In genomic region chr11:119687220-119688046, GRCh38 we compare ENCODE assay signal across 21 cellular contexts. TPM values are rescaled to one million over a fixed set of nuclear protein-coding genes. Genes with fewer than 3 reads are reported as not detected.
DNase-seq lines count a peak whose midpoint lies in the region; ATAC-seq, FAIRE-seq and TF ChIP-seq lines count a peak whose summit lies in the region.
"Had no signal": no experiment of that assay in that cellular context is flagged by ENCODE, and none has a peak within 500 bp of the region (broad histone marks: within the 10 kb centered on the region; RNA-seq: fewer than 3 reads in every experiment).

No MANE protein-coding gene starts in this region.

- no peak overlapping the region for H3K9ac ChIP-seq in OCI-LY3 (ENCODE audit: low read length)

- H3K4me3 Mint-ChIP-seq in GM23338 (no peak overlapping the region), progenitor cell of endocrine pancreas (ENCODE audit: low read depth) (no peak overlapping the region)
- H3K4me3 Mint-ChIP-seq: activated CD8-positive, alpha-beta T cell treated with anti-CD3 and anti-CD28 coated beads for 36 hours; naive thymus-derived CD8-positive, alpha-beta T cell; stimulated activated naive CD8-positive, alpha-beta T cell treated with anti-CD3 and anti-CD28 coated beads, Interleukin-15, amount 100 ng/mL, for 72 hours had no signal

- TF ChIP-seq POLR2A in esophagus squamous epithelium (IDR thresholded peaks at IDR 0.05) (no peak), GM12891 (IDR thresholded peaks at IDR 0.05; ENCODE audit: low read depth, low read length) (no peak)

- H3K36me3 ChIP-seq in GM23338 (ENCODE audit: insufficient read depth) = no peaks in the 10 kb centered on the region
- peaks cover 4% of the 10 kb centered on the region for H3K36me3 ChIP-seq in OCI-LY3 (replicated peaks; ENCODE audit: low read depth, low read length)
- H3K36me3 ChIP-seq in esophagus squamous epithelium = no peaks in the 10 kb centered on the region
- H3K36me3 ChIP-seq: left lung had no signal

- H3K36me3 Mint-ChIP-seq in GM23338 (ENCODE audit: low read depth) (no peaks in the 10 kb centered on the region; the same call in 2 of the 3 replicates), progenitor cell of endocrine pancreas (ENCODE audit: insufficient read depth) (no peaks in the 10 kb centered on the region)
- H3K36me3 Mint-ChIP-seq: CD14-positive monocyte; naive thymus-derived CD8-positive, alpha-beta T cell had no signal

- H3K9me2 ChIP-seq in GM23338 (ENCODE audit: insufficient read depth) = no peaks in the 10 kb centered on the region

- FAIRE-seq in HTR-8/SVneo (lab: Jason Lieb, UNC) (no peak), GM12891 (lab: Jason Lieb, UNC) (no peak)
- FAIRE-seq: colon, small intestine, urothelium cell line had no signal

- H3K9me3 ChIP-seq in OCI-LY3 (ENCODE audit: insufficient read depth, low read length) = no peaks in the 10 kb centered on the region
- no peaks in the 10 kb centered on the region for H3K9me3 ChIP-seq in esophagus squamous epithelium
- H3K9me3 ChIP-seq: body of pancreas, left lung had no signal

- H3K4me1 Mint-ChIP-seq in GM23338 (peaks cover 72% of the 10 kb centered on the region), progenitor cell of endocrine pancreas (ENCODE audit: low read depth) (peaks cover 25% of the 10 kb centered on the region)

- H3K27ac Mint-ChIP-seq in GM23338 (peak overlapping the region; percentile 63; the same call in 1 of the 2 replicates), progenitor cell of endocrine pancreas (peak overlapping the region; percentile 44)
- H3K27ac Mint-ChIP-seq: activated CD8-positive, alpha-beta T cell treated with anti-CD3 and anti-CD28 coated beads for 36 hours; stimulated activated naive CD8-positive, alpha-beta T cell treated with anti-CD3 and anti-CD28 coated beads, Interleukin-15, amount 100 ng/mL, for 72 hours had no signal

- no peak overlapping the region for H3K27ac ChIP-seq in GM23338 (ENCODE audit: low read depth)
- H3K27ac ChIP-seq in OCI-LY3 (ENCODE audit: low read length) = no peak overlapping the region
- peak overlapping the region; percentile 89 to 98 (median 94) for H3K27ac ChIP-seq in esophagus squamous epithelium
- H3K27ac ChIP-seq: body of pancreas, left lung had no signal

- H3K4me1 ChIP-seq in GM23338 (ENCODE audit: insufficient read depth) (peaks cover 38% of the 10 kb centered on the region), OCI-LY3 (ENCODE audit: low read length) (peaks cover 40% of the 10 kb centered on the region), esophagus squamous epithelium (peaks cover 72 to 100% (median 72%) of the 10 kb centered on the region in 3 donors)

- WGBS in esophagus squamous epithelium, 2 donors = 43% methylated on average over 10 to 12 of the region's 17 CpGs

- H4K20me1 ChIP-seq in GM23338 (replicated peaks; ENCODE audit: insufficient read depth) (peaks cover 81% of the 10 kb centered on the region), OCI-LY3 (ENCODE audit: insufficient read depth, low read length) (peaks cover 79% of the 10 kb centered on the region)

- H3F3A ChIP-seq in GM23338 (replicated peaks; ENCODE audit: low read depth) = no peaks in the 10 kb centered on the region

- TF ChIP-seq CTCF in GM23338 (conservative IDR thresholded peaks at IDR 0.05; ENCODE audit: low read depth in 2 of 2) (no peak), OCI-LY3 (IDR thresholded peaks at IDR 0.05; ENCODE audit: low read depth, low read length) (no peak), esophagus squamous epithelium (IDR thresholded peaks at IDR 0.05) (no peak), progenitor cell of endocrine pancreas (IDR thresholded peaks at IDR 0.05; ENCODE audit: unreplicated experiment) (no peak)

- ATAC-seq in GM23338 = peak; percentile 6; the same call in 1 of the 3 replicates
- ATAC-seq: activated CD8-positive, alpha-beta T cell treated with anti-CD3 and anti-CD28 coated beads for 36 hours; body of pancreas; naive thymus-derived CD8-positive, alpha-beta T cell; stimulated activated naive CD8-positive, alpha-beta T cell treated with anti-CD3 and anti-CD28 coated beads, Interleukin-15, amount 100 ng/mL, for 72 hours had no signal

- H2AFZ ChIP-seq in GM23338 (no peak overlapping the region), OCI-LY3 (ENCODE audit: low read depth, low read length) (no peak overlapping the region)

- intact Hi-C loops in esophagus squamous epithelium (cut with DNase I) = no loop called here

- H3K4me3 ChIP-seq in GM23338 = no peak overlapping the region
- H3K4me3 ChIP-seq in OCI-LY3 (ENCODE audit: low read length) = no peak overlapping the region
- no peak overlapping the region for H3K4me3 ChIP-seq in esophagus squamous epithelium
- H3K4me3 ChIP-seq: body of pancreas, left lung had no signal

- H3K27me3 ChIP-seq in GM23338 (ENCODE audit: insufficient read depth) (no peaks in the 10 kb centered on the region), OCI-LY3 (ENCODE audit: low read depth, low read length) (no peaks in the 10 kb centered on the region), esophagus squamous epithelium (no peaks in the 10 kb centered on the region)
- H3K27me3 ChIP-seq: body of pancreas, left lung had no signal

- H3K9me3 Mint-ChIP-seq in GM23338 (no peaks in the 10 kb centered on the region), progenitor cell of endocrine pancreas (ENCODE audit: low read depth) (no peaks in the 10 kb centered on the region)
- H3K9me3 Mint-ChIP-seq: activated CD8-positive, alpha-beta T cell treated with anti-CD3 and anti-CD28 coated beads for 36 hours; CD14-positive monocyte; naive thymus-derived CD8-positive, alpha-beta T cell; stimulated activated naive CD8-positive, alpha-beta T cell treated with anti-CD3 and anti-CD28 coated beads, Interleukin-15, amount 100 ng/mL, for 72 hours had no signal

- H3K79me2 ChIP-seq in GM23338 (replicated peaks; ENCODE audit: insufficient read depth) (peaks cover 76% of the 10 kb centered on the region), OCI-LY3 (ENCODE audit: low read length) (peaks cover 99% of the 10 kb centered on the region)

- H3K4me2 ChIP-seq in GM23338 (peak overlapping the region; percentile 38; the same call in 1 of the 2 replicates), OCI-LY3 (ENCODE audit: low read length) (peak overlapping the region; percentile 13)

- DNase-seq in GM23338 (ENCODE audit: low spot score) (no peak), esophagus squamous epithelium (lab: John Stamatoyannopoulos, UW) (no peak), progenitor cell of endocrine pancreas (ENCODE audit: low spot score, unreplicated experiment) (no peak), HTR-8/SVneo (ENCODE audit: insufficient read length, low spot score) (no peak), DMS53 treated with DMSO at 0.1 percent for 48 hours (lab: John Stamatoyannopoulos, UW; ENCODE audit: unreplicated experiment) (no peak), Kasumi-1 (lab: John Stamatoyannopoulos, UW) (no peak), GM12891 (ENCODE audit: insufficient read length, low spot score) (no peak)
- DNase-seq: ACHN; activated CD8-positive, alpha-beta T cell treated with anti-CD3 and anti-CD28 coated beads for 36 hours; activated gamma-delta T cell; activated T-cell treated with anti-CD3 and anti-CD28 coated beads for 4 hours; body of pancreas; naive thymus-derived CD8-positive, alpha-beta T cell; small intestine; stimulated activated CD4-positive, alpha-beta T cell treated with anti-CD3 and anti-CD28 coated beads, Interleukin-2, amount 100 ng/mL, for 24 hours; stimulated activated naive CD8-positive, alpha-beta T cell treated with anti-CD3 and anti-CD28 coated beads, Interleukin-15, amount 100 ng/mL, for 72 hours had no signal

- peaks cover 28% of the 10 kb centered on the region for H3K27me3 Mint-ChIP-seq in GM23338 (ENCODE audit: insufficient read depth, low read depth, poor library complexity)
- no peaks in the 10 kb centered on the region for H3K27me3 Mint-ChIP-seq in progenitor cell of endocrine pancreas

TF ChIP-seq in GM23338, 12 proteins besides CTCF, POLR2A, EP300 and RAD21 (continues in another document):
- TF ChIP-seq ZNF331 (CRISPR knock-in tag; IDR thresholded peaks at IDR 0.05; ENCODE audit: low read depth) (no peak), POLR2AphosphoS5 (IDR thresholded peaks at IDR 0.05; ENCODE audit: low read depth) (no peak), STAT1 (IDR thresholded peaks at IDR 0.05; ENCODE audit: unreplicated experiment) (no peak), ETS1 (IDR thresholded peaks at IDR 0.05) (no peak), EZH2 (IDR thresholded peaks at IDR 0.05; ENCODE audit: low read depth, unreplicated experiment) (no peak)

TF ChIP-seq in GM12891, 5 proteins besides CTCF, POLR2A, EP300 and RAD21:
- TF ChIP-seq TAF1 (IDR thresholded peaks at IDR 0.05; ENCODE audit: low read depth, low read length) = no peak
- TF ChIP-seq POU2F2 (IDR thresholded peaks at IDR 0.05; ENCODE audit: low read depth, low read length) = no peak
- TF ChIP-seq POLR2AphosphoS5 (IDR thresholded peaks at IDR 0.05; ENCODE audit: low read depth, low read length) = no peak
- no peak for TF ChIP-seq PAX5 (IDR thresholded peaks at IDR 0.05; ENCODE audit: insufficient read depth, low read length, severe bottlenecking)
- TF ChIP-seq SPI1 (IDR thresholded peaks at IDR 0.05; ENCODE audit: low read depth, low read length) = no peak

RNA-seq across cellular contexts. Expression of gene NECTIN1, which starts 41.6 kb away (rescaled TPM):
- 48.4 and 56.3 TPM in 2 replicates for total RNA-seq in GM23338 (2014; rRNA removed; shearing (Covaris generic))
- 18.7 and 19.9 TPM in 2 replicates for polyA plus RNA-seq in GM23338 (2016; fragmentation: Nextera tagmentation; extraction: Ambion mirVana)
- total RNA-seq in esophagus squamous epithelium (100 to 1,000 TPM in 2 of 4 donors, 10 to 100 TPM in 2; 72.5 to 163 (median 117) TPM), progenitor cell of endocrine pancreas (42.1 and 44.8 TPM in 2 replicates)
- polyA plus RNA-seq in GM12891 (2012; ENCODE audit: low read depth, missing spikeins) = 5.6 TPM

Comparison
In these comparisons a context has a peak if more than half of its experiments do, and no peak if none do; other contexts are left out.
1. H3K27ac ChIP-seq: peak in esophagus squamous epithelium (4 of 4); none in GM23338 (single experiment) and OCI-LY3 (single experiment).